In the genomic region with DNA sequence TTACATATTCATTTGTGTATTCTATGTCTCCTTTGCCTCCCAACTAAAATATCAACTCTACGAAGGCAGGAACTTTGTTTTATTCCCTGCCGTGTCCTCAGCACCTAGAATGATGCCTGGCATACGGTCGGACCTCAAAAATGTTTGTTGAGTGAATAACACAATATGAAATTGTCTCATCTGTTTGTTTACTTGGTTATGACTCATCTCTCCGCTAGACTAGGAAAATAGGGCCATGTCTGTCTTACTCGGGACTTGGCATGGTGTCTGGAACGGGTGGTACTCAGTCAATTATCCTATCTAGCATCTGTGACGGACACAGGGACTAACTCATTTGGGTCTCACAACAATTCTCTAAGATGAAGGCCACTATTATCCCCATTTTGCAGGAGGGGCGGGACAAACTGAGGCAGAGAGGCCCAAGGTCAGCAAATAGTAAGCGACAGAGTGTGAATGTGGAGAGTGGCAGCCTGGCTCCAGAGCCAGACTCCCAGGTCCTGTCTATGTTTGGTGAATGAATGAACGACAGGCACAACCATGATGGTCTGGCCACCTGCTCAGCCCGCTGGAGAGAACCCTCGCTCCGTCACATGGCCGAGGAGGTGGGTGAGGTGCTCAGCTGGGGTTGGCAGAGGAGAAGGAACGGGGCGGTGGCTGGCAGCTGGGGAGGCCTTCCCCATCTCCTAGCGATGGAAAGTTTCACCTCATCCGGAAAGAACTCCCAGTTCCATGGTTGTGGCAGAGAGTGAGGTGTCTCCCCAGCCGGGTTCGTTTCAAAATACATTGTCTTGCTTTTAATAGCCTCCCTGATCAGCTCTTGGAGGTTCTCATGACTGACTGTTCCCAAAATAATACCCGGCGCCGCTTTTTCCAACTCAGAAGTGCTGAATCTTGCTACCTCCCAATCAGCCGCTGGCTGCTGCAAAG, we compare ENCODE assay signal across 15 cellular contexts. TPM values are rescaled to one million over a fixed set of nuclear protein-coding genes. Genes with fewer than 3 reads are reported as not detected.
DNase-seq lines count a peak whose midpoint lies in the region; ATAC-seq and TF ChIP-seq lines count a peak whose summit lies in the region.
"Had no signal": no experiment of that assay in that cellular context is flagged by ENCODE, and none has a peak within 500 bp of the region (broad histone marks: within the 10 kb centered on the region; RNA-seq: fewer than 3 reads in every experiment).

No MANE protein-coding gene starts in this region.

- DNase-seq in AG20443 (ENCODE audit: low spot score) (peak; percentile 33), RPMI7951 (ENCODE audit: low read depth) (peak; percentile 65), osteoblast (ENCODE audit: insufficient read length, low spot score, missing footprints) (no peak)
- DNase-seq: activated naive CD4-positive, alpha-beta T cell treated with anti-CD3 and anti-CD28 coated beads for 36 hours; Karpas-422; mammary epithelial cell; NCI-H2107; NK-92 treated with Interleukin-12 subunit alpha and Interleukin-12 subunit beta, amount 100 ng/mL, for 24 hours; upper lobe of right lung had no signal

- H3K4me3 ChIP-seq in gastroesophageal sphincter, result peak overlapping the region in 1 of 2 donors; percentile 8
- H3K4me3 ChIP-seq in osteoblast (ENCODE audit: insufficient read depth, low read length), result peak overlapping the region; percentile 30
- H3K4me3 ChIP-seq: upper lobe of right lung had no signal

- H3K9me3 Mint-ChIP-seq in activated T-helper 17 cell treated with anti-CD3 and anti-CD28 coated beads, Interleukin-2, amount 50 U/mL, for 72 hours, result no peaks in the 10 kb centered on the region
- H3K9me3 Mint-ChIP-seq: central memory CD8-positive, alpha-beta T cell had no signal

- no peak for ATAC-seq in gastroesophageal sphincter
- ATAC-seq in GM21529 (IDR thresholded peaks at IDR 0.05; ENCODE audit: unreplicated experiment), result no peak
- no peak for ATAC-seq in activated T-helper 17 cell treated with anti-CD3 and anti-CD28 coated beads, Interleukin-2, amount 50 U/mL, for 72 hours (replicated peaks)
- no peak for ATAC-seq in GM18517 (IDR thresholded peaks at IDR 0.05; ENCODE audit: unreplicated experiment)
- ATAC-seq in GM19324 (IDR thresholded peaks at IDR 0.05; ENCODE audit: low FRiP score, unreplicated experiment), result no peak
- ATAC-seq: upper lobe of right lung had no signal

- H3K27me3 Mint-ChIP-seq in activated T-helper 17 cell treated with anti-CD3 and anti-CD28 coated beads, Interleukin-2, amount 50 U/mL, for 72 hours, result peaks cover 7% of the 10 kb centered on the region
- H3K27me3 Mint-ChIP-seq: central memory CD8-positive, alpha-beta T cell had no signal

- TF ChIP-seq POLR2A in gastroesophageal sphincter (IDR thresholded peaks at IDR 0.05), result no peak

- TF ChIP-seq CTCF in gastroesophageal sphincter (IDR thresholded peaks at IDR 0.05) (no peak), osteoblast (IDR thresholded peaks at IDR 0.05; ENCODE audit: extremely low read depth, low read depth, low read length) (no peak)

- no peaks in the 10 kb centered on the region for H3K27me3 ChIP-seq in gastroesophageal sphincter
- peaks cover 7% of the 10 kb centered on the region for H3K27me3 ChIP-seq in osteoblast (ENCODE audit: insufficient read depth, low read length)

- H3K4me1 Mint-ChIP-seq in activated T-helper 17 cell treated with anti-CD3 and anti-CD28 coated beads, Interleukin-2, amount 50 U/mL, for 72 hours, result peaks cover 6% of the 10 kb centered on the region
- H3K4me1 Mint-ChIP-seq: central memory CD8-positive, alpha-beta T cell had no signal

- H3K36me3 Mint-ChIP-seq in activated T-helper 17 cell treated with anti-CD3 and anti-CD28 coated beads, Interleukin-2, amount 50 U/mL, for 72 hours (ENCODE audit: low read depth), result no peaks in the 10 kb centered on the region

- H3K27ac Mint-ChIP-seq in activated T-helper 17 cell treated with anti-CD3 and anti-CD28 coated beads, Interleukin-2, amount 50 U/mL, for 72 hours, result no peak overlapping the region
- H3K27ac Mint-ChIP-seq: activated naive CD4-positive, alpha-beta T cell treated with anti-CD3 and anti-CD28 coated beads for 36 hours had no signal

- H4K20me1 ChIP-seq in osteoblast (ENCODE audit: insufficient read depth, low read length), result no peaks in the 10 kb centered on the region

- peak overlapping the region in 3 of 4 donors; percentile 70 to 77 (median 70) for H3K27ac ChIP-seq in gastroesophageal sphincter
- no peak overlapping the region for H3K27ac ChIP-seq in osteoblast (ENCODE audit: low read depth, low read length)
- H3K27ac ChIP-seq: upper lobe of right lung had no signal

- H3K4me3 Mint-ChIP-seq in activated T-helper 17 cell treated with anti-CD3 and anti-CD28 coated beads, Interleukin-2, amount 50 U/mL, for 72 hours, result no peak overlapping the region
- H3K4me3 Mint-ChIP-seq: activated naive CD4-positive, alpha-beta T cell treated with anti-CD3 and anti-CD28 coated beads for 36 hours; central memory CD8-positive, alpha-beta T cell had no signal

- WGBS in gastroesophageal sphincter (ENCODE audit: low coverage in 1 of 2), 2 donors, result 71 to 89% methylated on average over 6 to 17 of the region's 25 CpGs

- no peaks in the 10 kb centered on the region for H3K79me2 ChIP-seq in osteoblast (ENCODE audit: insufficient read depth, low read length)

- peak overlapping the region; percentile 17 for H3K4me2 ChIP-seq in osteoblast (ENCODE audit: insufficient read depth, low read length)

- H3K36me3 ChIP-seq in gastroesophageal sphincter (no peaks in the 10 kb centered on the region), osteoblast (ENCODE audit: insufficient read depth, low read length) (no peaks in the 10 kb centered on the region)
- H3K36me3 ChIP-seq: upper lobe of right lung had no signal

- TF ChIP-seq EP300 in gastroesophageal sphincter (IDR thresholded peaks at IDR 0.05), result no peak

- peaks cover 0 to 44% (median 18%) of the 10 kb centered on the region in 3 donors for H3K4me1 ChIP-seq in gastroesophageal sphincter
- H3K4me1 ChIP-seq in osteoblast (ENCODE audit: insufficient read depth, low read length), result peaks cover 24% of the 10 kb centered on the region
- H3K4me1 ChIP-seq: upper lobe of right lung had no signal

- H3K9me3 ChIP-seq in gastroesophageal sphincter (peaks cover 0 to 4% (median 0%) of the 10 kb centered on the region in 3 donors), osteoblast (ENCODE audit: low read depth, low read length) (no peaks in the 10 kb centered on the region)
- H3K9me3 ChIP-seq: upper lobe of right lung had no signal

- H2AFZ ChIP-seq in osteoblast (ENCODE audit: low read length), result peak overlapping the region; percentile 44

RNA-seq across cellular contexts. Expression of a gene that starts 27.6 kb away (rescaled TPM):
- total RNA-seq in RPMI7951 (2014; rRNA removed; shearing (Covaris generic)), result 3.0 and 3.4 TPM in 2 replicates
- total RNA-seq in gastroesophageal sphincter (10 to 100 TPM in 2 of 4 donors, 1 to 10 TPM in 2; 4.4 to 20.2 (median 9.0) TPM), osteoblast (0.29 and 0.36 TPM in 2 replicates)
- total RNA-seq in activated T-helper 17 cell treated with anti-CD3 and anti-CD28 coated beads, Interleukin-2, amount 50 U/mL, for 72 hours, result 10 to 100 TPM; 29.4 to 41.1 TPM
